1 cellular context compared by ENCODE assay signal in the genomic region with DNA sequence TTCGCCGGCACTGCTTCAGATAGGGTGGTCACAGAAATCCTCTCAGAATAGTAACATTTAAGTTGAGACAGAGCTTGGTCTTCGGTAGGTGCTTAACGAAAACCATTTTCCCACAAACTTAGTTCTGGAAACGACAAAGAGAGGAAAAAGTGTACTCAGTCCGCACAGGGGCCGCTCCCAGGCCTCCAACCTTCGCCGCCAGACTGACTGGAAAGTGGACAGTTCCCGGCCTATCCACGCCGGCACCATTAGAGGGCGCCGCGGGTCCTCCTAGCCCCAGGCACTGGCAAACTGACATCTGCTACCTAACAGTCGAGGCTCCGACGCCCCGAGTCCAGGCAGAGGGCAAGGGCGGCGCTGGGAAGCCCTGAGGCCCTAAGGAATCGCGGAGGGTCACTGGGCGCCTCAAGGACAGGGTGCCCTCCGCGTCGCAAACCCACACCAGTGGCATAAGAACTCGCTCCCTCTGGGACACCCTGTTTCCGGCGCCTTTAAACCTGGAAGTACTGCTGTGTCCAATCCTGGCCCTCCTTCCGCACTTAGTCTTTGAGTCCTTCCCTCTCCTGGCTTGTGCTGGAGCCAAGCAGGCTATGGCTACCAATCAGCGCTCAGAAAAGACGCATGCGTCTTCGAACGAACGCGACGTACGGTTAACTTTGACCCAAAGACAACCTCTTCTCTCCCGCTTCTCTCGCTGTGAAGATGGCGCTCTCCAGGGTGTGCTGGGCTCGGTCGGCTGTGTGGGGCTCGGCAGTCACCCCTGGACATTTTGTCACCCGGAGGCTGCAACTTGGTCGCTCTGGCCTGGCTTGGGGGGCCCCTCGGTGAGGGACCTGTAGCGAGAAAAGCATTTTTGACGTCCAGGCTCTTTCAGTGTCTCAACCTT.
TF ChIP-seq lines count a peak whose summit lies in the region.

A gene with protein sequence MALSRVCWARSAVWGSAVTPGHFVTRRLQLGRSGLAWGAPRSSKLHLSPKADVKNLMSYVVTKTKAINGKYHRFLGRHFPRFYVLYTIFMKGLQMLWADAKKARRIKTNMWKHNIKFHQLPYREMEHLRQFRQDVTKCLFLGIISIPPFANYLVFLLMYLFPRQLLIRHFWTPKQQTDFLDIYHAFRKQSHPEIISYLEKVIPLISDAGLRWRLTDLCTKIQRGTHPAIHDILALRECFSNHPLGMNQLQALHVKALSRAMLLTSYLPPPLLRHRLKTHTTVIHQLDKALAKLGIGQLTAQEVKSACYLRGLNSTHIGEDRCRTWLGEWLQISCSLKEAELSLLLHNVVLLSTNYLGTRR (plus strand): TSS at position 673 of the 886 bp plus-strand sequence. CDS start 30 bp downstream, at position 703.

TF ChIP-seq in GM12878, 131 proteins besides CTCF, POLR2A, EP300 and RAD21 (continued from another document and continues in another):
- TF ChIP-seq PRDM15 (CRISPR knock-in tag; IDR thresholded peaks at IDR 0.05) (no peak), ATF3 (IDR thresholded peaks at IDR 0.05; ENCODE audit: borderline replicate concordance, extremely low read depth, low read depth, low read length) (no peak), NFIC (IDR thresholded peaks at IDR 0.05; ENCODE audit: low read depth, low read length) (no peak), GABPA (IDR thresholded peaks at IDR 0.05; ENCODE audit: low read depth) (peak; percentile 85), JUND (IDR thresholded peaks at IDR 0.05; ENCODE audit: low read depth, low read length) (no peak; the same call in 1 of the 2 replicates), NKRF (conservative IDR thresholded peaks at IDR 0.05) (peak; percentile 94), PAX8 (IDR thresholded peaks at IDR 0.05) (no peak), TARDBP (IDR thresholded peaks at IDR 0.05; ENCODE audit: borderline replicate concordance) (no peak), ATF2 (IDR thresholded peaks at IDR 0.05; ENCODE audit: low read length) (no peak), ZNF622 (IDR thresholded peaks at IDR 0.05) (no peak), ZNF217 (IDR thresholded peaks at IDR 0.05) (no peak), SREBF2 (IDR thresholded peaks at IDR 0.05; ENCODE audit: low read length) (no peak), ATF7 (IDR thresholded peaks at IDR 0.05; ENCODE audit: low read depth) (0 out of 2 replicates have a peak, but pooled peaks have one; percentile 12), SIX5 (IDR thresholded peaks at IDR 0.05; ENCODE audit: low read depth, low read length, severe bottlenecking) (peak; percentile 3), MTA3 (IDR thresholded peaks at IDR 0.05; ENCODE audit: borderline replicate concordance, low read length) (no peak; the same call in 1 of the 2 replicates), CEBPZ (IDR thresholded peaks at IDR 0.05; ENCODE audit: low read depth, low read length) (no peak), BACH1 (IDR thresholded peaks at IDR 0.05; ENCODE audit: borderline replicate concordance) (no peak), IRF5 (IDR thresholded peaks at IDR 0.05; ENCODE audit: borderline replicate concordance) (no peak), ESRRA (IDR thresholded peaks at IDR 0.05; ENCODE audit: low read length) (0 out of 2 replicates have a peak, but pooled peaks have one; percentile 40), POLR2AphosphoS2 (IDR thresholded peaks at IDR 0.05; ENCODE audit: low read depth, low read length) (peak; percentile 93; the same call in 1 of the 2 replicates), SP1 (IDR thresholded peaks at IDR 0.05; ENCODE audit: low read depth, low read length) (peak; percentile 54), NFXL1 (IDR thresholded peaks at IDR 0.05; ENCODE audit: borderline replicate concordance) (no peak), CHD1 (IDR thresholded peaks at IDR 0.05; ENCODE audit: low read depth, low read length) (no peak), FOXK2 (IDR thresholded peaks at IDR 0.05) (no peak), RB1 (IDR thresholded peaks at IDR 0.05; ENCODE audit: borderline replicate concordance) (peak; percentile 70; the same call in 1 of the 2 replicates), CREB1 (IDR thresholded peaks at IDR 0.05; ENCODE audit: low read depth) (peak; percentile 40; the same call in 1 of the 2 replicates), ETV6 (conservative IDR thresholded peaks at IDR 0.05 in 1 of 2, IDR thresholded peaks at IDR 0.05 in 1 of 2; ENCODE audit: borderline replicate concordance in 1 of 2, low read depth in 1 of 2) (no peak), MXI1 (IDR thresholded peaks at IDR 0.05; ENCODE audit: low read depth, low read length) (peak; percentile 47), CBX5 (IDR thresholded peaks at IDR 0.05; ENCODE audit: low read depth) (no peak), ZNF384 (IDR thresholded peaks at IDR 0.05; ENCODE audit: borderline replicate concordance, low read depth, low read length) (no peak), RUNX3 (IDR thresholded peaks at IDR 0.05; ENCODE audit: low read length) (0 out of 2 replicates have a peak, but pooled peaks have one; percentile 8)
- TF ChIP-seq, protein P1, sequence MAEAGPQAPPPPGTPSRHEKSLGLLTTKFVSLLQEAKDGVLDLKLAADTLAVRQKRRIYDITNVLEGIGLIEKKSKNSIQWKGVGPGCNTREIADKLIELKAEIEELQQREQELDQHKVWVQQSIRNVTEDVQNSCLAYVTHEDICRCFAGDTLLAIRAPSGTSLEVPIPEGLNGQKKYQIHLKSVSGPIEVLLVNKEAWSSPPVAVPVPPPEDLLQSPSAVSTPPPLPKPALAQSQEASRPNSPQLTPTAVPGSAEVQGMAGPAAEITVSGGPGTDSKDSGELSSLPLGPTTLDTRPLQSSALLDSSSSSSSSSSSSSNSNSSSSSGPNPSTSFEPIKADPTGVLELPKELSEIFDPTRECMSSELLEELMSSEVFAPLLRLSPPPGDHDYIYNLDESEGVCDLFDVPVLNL (IDR thresholded peaks at IDR 0.05; ENCODE audit: low read depth, low read length) = 0 out of 2 replicates have a peak, but pooled peaks have one; percentile 15
- TF ChIP-seq, protein P2, sequence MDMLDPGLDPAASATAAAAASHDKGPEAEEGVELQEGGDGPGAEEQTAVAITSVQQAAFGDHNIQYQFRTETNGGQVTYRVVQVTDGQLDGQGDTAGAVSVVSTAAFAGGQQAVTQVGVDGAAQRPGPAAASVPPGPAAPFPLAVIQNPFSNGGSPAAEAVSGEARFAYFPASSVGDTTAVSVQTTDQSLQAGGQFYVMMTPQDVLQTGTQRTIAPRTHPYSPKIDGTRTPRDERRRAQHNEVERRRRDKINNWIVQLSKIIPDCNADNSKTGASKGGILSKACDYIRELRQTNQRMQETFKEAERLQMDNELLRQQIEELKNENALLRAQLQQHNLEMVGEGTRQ (IDR thresholded peaks at IDR 0.05; ENCODE audit: borderline replicate concordance, low read depth, low read length) = no peak
- TF ChIP-seq, protein P3, sequence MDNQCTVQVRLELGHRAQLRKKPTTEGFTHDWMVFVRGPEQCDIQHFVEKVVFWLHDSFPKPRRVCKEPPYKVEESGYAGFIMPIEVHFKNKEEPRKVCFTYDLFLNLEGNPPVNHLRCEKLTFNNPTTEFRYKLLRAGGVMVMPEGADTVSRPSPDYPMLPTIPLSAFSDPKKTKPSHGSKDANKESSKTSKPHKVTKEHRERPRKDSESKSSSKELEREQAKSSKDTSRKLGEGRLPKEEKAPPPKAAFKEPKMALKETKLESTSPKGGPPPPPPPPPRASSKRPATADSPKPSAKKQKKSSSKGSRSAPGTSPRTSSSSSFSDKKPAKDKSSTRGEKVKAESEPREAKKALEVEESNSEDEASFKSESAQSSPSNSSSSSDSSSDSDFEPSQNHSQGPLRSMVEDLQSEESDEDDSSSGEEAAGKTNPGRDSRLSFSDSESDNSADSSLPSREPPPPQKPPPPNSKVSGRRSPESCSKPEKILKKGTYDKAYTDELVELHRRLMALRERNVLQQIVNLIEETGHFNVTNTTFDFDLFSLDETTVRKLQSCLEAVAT (IDR thresholded peaks at IDR 0.05) = peak; percentile 86
